Comparison of ENCODE assay signal across 10 cellular contexts in genomic region chr12:120849765-120850164, GRCh38. TPM values are rescaled to one million over a fixed set of nuclear protein-coding genes. Genes with fewer than 3 reads are reported as not detected.
DNase-seq lines count a peak whose midpoint lies in the region; ATAC-seq, FAIRE-seq and TF ChIP-seq lines count a peak whose summit lies in the region.
"Had no signal": no experiment of that assay in that cellular context is flagged by ENCODE, and none has a peak within 500 bp of the region (broad histone marks: within the 10 kb centered on the region; RNA-seq: fewer than 3 reads in every experiment).

No MANE protein-coding gene starts in this region.

- no peaks in the 10 kb centered on the region for H3K27me3 ChIP-seq in upper lobe of right lung

- 34 to 48% methylated on average over 2 of the region's 2 CpGs for WGBS in lower leg skin, 2 donors

- TF ChIP-seq CTCF in activated CD8-positive, alpha-beta T cell treated with anti-CD3 and anti-CD28 coated beads for 36 hours (IDR thresholded peaks at IDR 0.05) = no peak
- TF ChIP-seq CTCF in upper lobe of right lung (IDR thresholded peaks at IDR 0.05) (no peak), lower leg skin (IDR thresholded peaks at IDR 0.05) (no peak), D721Med (IDR thresholded peaks at IDR 0.05; ENCODE audit: insufficient read depth, missing control alignments) (no peak)

- DNase-seq in activated CD8-positive, alpha-beta T cell treated with anti-CD3 and anti-CD28 coated beads for 36 hours = peak; percentile 20
- DNase-seq in activated CD8-positive, alpha-beta T cell treated with anti-CD3 and anti-CD28 coated beads, Interleukin-2, amount 10 ng/mL, durations not matched to agents 7 days and 5 days = no peak
- DNase-seq in astrocyte of the hippocampus (ENCODE audit: low read depth, low spot score) = peak; percentile 73
- DNase-seq in kidney glomerular epithelial cell (lab: John Stamatoyannopoulos, UW) = peak; percentile 87
- no peak for DNase-seq in upper lobe of right lung
- DNase-seq in DMS79 treated with DMSO at 0.1 percent for 48 hours (lab: John Stamatoyannopoulos, UW) = no peak
- no peak for DNase-seq in lower leg skin (ENCODE audit: low spot score in 2 of 2)
- DNase-seq in D721Med (ENCODE audit: insufficient read length, low spot score) = no peak
- DNase-seq: naive B cell, T-helper 2 cell had no signal

- intact Hi-C loops in activated CD8-positive, alpha-beta T cell treated with anti-CD3 and anti-CD28 coated beads for 36 hours (cut with micrococcal nuclease) = loop anchor here (10.0 kb wide), 1 partner anchor 115 kb away; no protein-coding TSS in a partner anchor
- intact Hi-C loops in upper lobe of right lung (cut with DNase I) = no loop called here
- intact Hi-C loops in lower leg skin (cut with DNase I; ENCODE audit: low total_unique reads) = no loop called here

- CTCF ChIA-PET in activated CD8-positive, alpha-beta T cell treated with anti-CD3 and anti-CD28 coated beads for 36 hours (lab: Charles Lee) = interaction anchor here (1.0 to 1.7 kb wide), 3 partner anchors 12 to 203 kb away, joined by 3 read pairs; no protein-coding TSS in a partner anchor
- CTCF ChIA-PET in activated CD8-positive, alpha-beta T cell treated with anti-CD3 and anti-CD28 coated beads, Interleukin-2, amount 10 ng/mL, durations not matched to agents 7 days and 5 days (lab: Charles Lee) = interaction anchor here (1.6 kb wide), 1 partner anchor 17 kb away, joined by 3 read pairs; no protein-coding TSS in a partner anchor

- H3K27me3 Mint-ChIP-seq in activated CD8-positive, alpha-beta T cell treated with anti-CD3 and anti-CD28 coated beads for 36 hours = no peaks in the 10 kb centered on the region
- no peaks in the 10 kb centered on the region for H3K27me3 Mint-ChIP-seq in activated CD8-positive, alpha-beta T cell treated with anti-CD3 and anti-CD28 coated beads, Interleukin-2, amount 10 ng/mL, durations not matched to agents 7 days and 5 days (ENCODE audit: low read depth)
- H3K27me3 Mint-ChIP-seq: naive B cell had no signal

- no peak overlapping the region for H3K27ac ChIP-seq in upper lobe of right lung

- no peaks in the 10 kb centered on the region for H3K36me3 ChIP-seq in upper lobe of right lung

- H3K4me3 ChIP-seq in upper lobe of right lung (no peak overlapping the region), lower leg skin (ENCODE audit: low read depth, poor library complexity, severe bottlenecking) (no peak overlapping the region)

- no peak overlapping the region for H3K4me3 Mint-ChIP-seq in activated CD8-positive, alpha-beta T cell treated with anti-CD3 and anti-CD28 coated beads for 36 hours
- H3K4me3 Mint-ChIP-seq in activated CD8-positive, alpha-beta T cell treated with anti-CD3 and anti-CD28 coated beads, Interleukin-2, amount 10 ng/mL, durations not matched to agents 7 days and 5 days = no peak overlapping the region

- POLR2A ChIA-PET in activated CD8-positive, alpha-beta T cell treated with anti-CD3 and anti-CD28 coated beads for 36 hours (lab: Charles Lee) = no interaction called here
- POLR2A ChIA-PET in activated CD8-positive, alpha-beta T cell treated with anti-CD3 and anti-CD28 coated beads, Interleukin-2, amount 10 ng/mL, durations not matched to agents 7 days and 5 days (lab: Charles Lee) = no interaction called here

- peaks cover 62% of the 10 kb centered on the region for H3K4me1 Mint-ChIP-seq in activated CD8-positive, alpha-beta T cell treated with anti-CD3 and anti-CD28 coated beads for 36 hours (ENCODE audit: low read depth)
- peaks cover 26% of the 10 kb centered on the region for H3K4me1 Mint-ChIP-seq in activated CD8-positive, alpha-beta T cell treated with anti-CD3 and anti-CD28 coated beads, Interleukin-2, amount 10 ng/mL, durations not matched to agents 7 days and 5 days (ENCODE audit: low read depth)

- no peak overlapping the region for H3K27ac Mint-ChIP-seq in activated CD8-positive, alpha-beta T cell treated with anti-CD3 and anti-CD28 coated beads for 36 hours
- no peak overlapping the region for H3K27ac Mint-ChIP-seq in activated CD8-positive, alpha-beta T cell treated with anti-CD3 and anti-CD28 coated beads, Interleukin-2, amount 10 ng/mL, durations not matched to agents 7 days and 5 days

- no peak for TF ChIP-seq POLR2A in lower leg skin (IDR thresholded peaks at IDR 0.05)

- H3K36me3 Mint-ChIP-seq in activated CD8-positive, alpha-beta T cell treated with anti-CD3 and anti-CD28 coated beads for 36 hours (ENCODE audit: low read depth) = no peaks in the 10 kb centered on the region
- no peaks in the 10 kb centered on the region for H3K36me3 Mint-ChIP-seq in activated CD8-positive, alpha-beta T cell treated with anti-CD3 and anti-CD28 coated beads, Interleukin-2, amount 10 ng/mL, durations not matched to agents 7 days and 5 days (ENCODE audit: low read depth)
- H3K36me3 Mint-ChIP-seq: naive B cell had no signal

- no peak for ATAC-seq in activated CD8-positive, alpha-beta T cell treated with anti-CD3 and anti-CD28 coated beads for 36 hours
- ATAC-seq in activated CD8-positive, alpha-beta T cell treated with anti-CD3 and anti-CD28 coated beads, Interleukin-2, amount 10 ng/mL, durations not matched to agents 7 days and 5 days = no peak
- peak; percentile 47 for ATAC-seq in upper lobe of right lung

- H3K9me3 Mint-ChIP-seq in activated CD8-positive, alpha-beta T cell treated with anti-CD3 and anti-CD28 coated beads for 36 hours = no peaks in the 10 kb centered on the region
- no peaks in the 10 kb centered on the region for H3K9me3 Mint-ChIP-seq in activated CD8-positive, alpha-beta T cell treated with anti-CD3 and anti-CD28 coated beads, Interleukin-2, amount 10 ng/mL, durations not matched to agents 7 days and 5 days (ENCODE audit: insufficient read depth)
- H3K9me3 Mint-ChIP-seq: naive B cell had no signal

- peaks cover 37% of the 10 kb centered on the region for H3K4me1 ChIP-seq in upper lobe of right lung

- no peaks in the 10 kb centered on the region for H3K9me3 ChIP-seq in upper lobe of right lung

- no peak for FAIRE-seq in D721Med (lab: Jason Lieb, UNC)

RNA-seq across cellular contexts. Expression of gene SPPL3, which starts 54.4 kb away (rescaled TPM):
- total RNA-seq in activated CD8-positive, alpha-beta T cell treated with anti-CD3 and anti-CD28 coated beads for 36 hours = 10 to 100 TPM; 19.8 to 20.8 TPM
- 10 to 100 TPM; 23.3 to 27.8 TPM for total RNA-seq in activated CD8-positive, alpha-beta T cell treated with anti-CD3 and anti-CD28 coated beads, Interleukin-2, amount 10 ng/mL, durations not matched to agents 7 days and 5 days
- total RNA-seq in upper lobe of right lung (44.1 TPM), lower leg skin (10 to 100 TPM; 47.3 to 59.0 (median 52.4) TPM)

Comparison
In these comparisons a context has a peak if more than half of its experiments do, and no peak if none do; other contexts are left out.
1. DNase-seq: peak in activated CD8-positive, alpha-beta T cell treated with anti-CD3 and anti-CD28 coated beads for 36 hours (single experiment), astrocyte of the hippocampus (single experiment) and kidney glomerular epithelial cell (single experiment); none in activated CD8-positive, alpha-beta T cell treated with anti-CD3 and anti-CD28 coated beads, Interleukin-2, amount 10 ng/mL, durations not matched to agents 7 days and 5 days (single experiment), upper lobe of right lung (single experiment), DMS79 treated with DMSO at 0.1 percent for 48 hours (single experiment), lower leg skin (0 of 2) and D721Med (single experiment).